ENCODE assay signal across 21 cellular contexts in the genomic region with DNA sequence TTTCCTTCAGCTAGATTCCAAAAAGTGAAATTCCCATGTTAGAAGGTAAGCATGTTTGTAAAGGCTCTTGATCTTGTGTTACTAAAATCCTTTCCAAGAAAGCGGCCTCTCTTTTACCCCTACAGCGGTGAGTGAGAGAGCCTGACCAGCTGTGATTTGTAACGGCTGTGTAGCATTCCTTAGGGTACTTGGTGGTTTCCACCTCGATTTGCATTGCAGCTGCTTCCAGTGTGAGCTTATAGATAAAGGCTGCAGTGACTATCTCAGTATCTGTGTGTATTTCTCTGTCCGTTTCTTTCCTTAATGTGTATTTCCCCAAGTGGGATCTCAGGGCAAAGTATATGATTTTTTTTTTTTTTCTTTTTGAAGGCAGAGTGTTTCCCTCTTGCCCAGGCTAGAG.
DNase-seq lines count a peak whose midpoint lies in the region; ATAC-seq and TF ChIP-seq lines count a peak whose summit lies in the region.
"Had no signal": no experiment of that assay in that cellular context is flagged by ENCODE, and none has a peak within 500 bp of the region (broad histone marks: within the 10 kb centered on the region; RNA-seq: fewer than 3 reads in every experiment).

No MANE protein-coding gene starts in this region.

- no peak overlapping the region for H3K4me3 ChIP-seq in BLaER1 treated with 17β-estradiol and CSF1 and Interleukin-3, amounts not matched to agents 10 nM and 100 nM
- H3K4me3 ChIP-seq in OCI-LY7 (ENCODE audit: low read depth, low read length, poor library complexity, severe bottlenecking) (peak overlapping the region; percentile 16), choroid plexus epithelial cell (ENCODE audit: low read depth, low read length) (no peak overlapping the region)
- H3K4me3 ChIP-seq: MG63 had no signal

- H3K9ac ChIP-seq in BLaER1 treated with 17β-estradiol and CSF1 and Interleukin-3, amounts not matched to agents 10 nM and 100 nM = peak overlapping the region in 1 of 11 experiments; percentile 37; a peak in 1 of 22 replicates

- H3K4me1 Mint-ChIP-seq in naive B cell = peaks cover 37 to 51% (median 44%) of the 10 kb centered on the region in 3 donors

- no peaks in the 10 kb centered on the region for H3K27me3 Mint-ChIP-seq in naive B cell

- H3K4me3 Mint-ChIP-seq in naive B cell = no peak overlapping the region
- H3K4me3 Mint-ChIP-seq: CD8-positive, alpha-beta T cell; H9 had no signal

- H3K9me3 Mint-ChIP-seq in naive B cell = no peaks in the 10 kb centered on the region
- H3K9me3 Mint-ChIP-seq: CD8-positive, alpha-beta T cell; H9 had no signal

- DNase-seq in OCI-LY7 (ENCODE audit: low spot score) (peak; percentile 87), choroid plexus epithelial cell (ENCODE audit: low read depth) (peak; percentile 39), naive B cell (no peak), SIG-M5 (lab: John Stamatoyannopoulos, UW) (no peak), NCI-H524 treated with DMSO at 0.1 percent for 48 hours (lab: John Stamatoyannopoulos, UW) (no peak)
- DNase-seq: Calu3; CD8-positive, alpha-beta T cell; DMS53; EL; H9; Karpas-422; MG63; NCI-H1092; NCI-H1436 treated with DMSO at 0.1 percent for 48 hours; NCI-H2029 treated with DMSO at 0.1 percent for 48 hours; NCI-H2171 treated with DMSO at 0.1 percent for 48 hours; NCI-H446; NCI-H69; SHP77 treated with DMSO at 0.1 percent for 48 hours had no signal

- peaks cover 0 to 55% (median 0%) of the 10 kb centered on the region in 11 experiments; a peak in 2 of 22 replicates for H4K20me1 ChIP-seq in BLaER1 treated with 17β-estradiol and CSF1 and Interleukin-3, amounts not matched to agents 10 nM and 100 nM
- H4K20me1 ChIP-seq in OCI-LY7 (ENCODE audit: insufficient read depth, low read length) = no peaks in the 10 kb centered on the region

- H2AFZ ChIP-seq in OCI-LY7 (ENCODE audit: low read length) = no peak overlapping the region

- intact Hi-C loops in OCI-LY7 (cut with micrococcal nuclease; ENCODE audit: unreplicated experiment) = loop anchor here (5.0 kb wide), 2 partner anchors 49 to 81 kb away; no protein-coding TSS in a partner anchor

- TF ChIP-seq CTCF in OCI-LY7 (conservative IDR thresholded peaks at IDR 0.05; ENCODE audit: low read length) = no peak
- no peak for TF ChIP-seq CTCF in choroid plexus epithelial cell (conservative IDR thresholded peaks at IDR 0.05; ENCODE audit: low read depth, low read length)

- CTCF ChIA-PET in OCI-LY7 (lab: Charles Lee; ENCODE audit: unreplicated experiment) = no interaction called here

- no peak for ATAC-seq in naive B cell (ENCODE audit: low read depth in 2 of 2)
- ATAC-seq in GM18505 (IDR thresholded peaks at IDR 0.05; ENCODE audit: unreplicated experiment) = no peak
- ATAC-seq: CD8-positive, alpha-beta T cell had no signal

- no TSS peak for BruUV-seq in OCI-LY7 (replicated peaks; lab: Mats Ljungman, UMichigan)

- no peak for TF ChIP-seq POLR2A in GM18505 (IDR thresholded peaks at IDR 0.05; ENCODE audit: borderline replicate concordance, extremely low read depth, insufficient read depth, insufficient read length)

- peaks cover 36 to 96% (median 75%) of the 10 kb centered on the region in 10 experiments for H3K4me1 ChIP-seq in BLaER1 treated with 17β-estradiol and CSF1 and Interleukin-3, amounts not matched to agents 10 nM and 100 nM
- H3K4me1 ChIP-seq in OCI-LY7 (ENCODE audit: insufficient read depth, low read length, poor library complexity, severe bottlenecking) = peaks cover 74% of the 10 kb centered on the region

- peaks cover 0 to 5% of the 10 kb centered on the region in 2 donors for H3K36me3 Mint-ChIP-seq in naive B cell

- peak overlapping the region in 5 of 6 donors; percentile 15 to 86 (median 85) for H3K27ac Mint-ChIP-seq in naive B cell
- H3K27ac Mint-ChIP-seq: CD8-positive, alpha-beta T cell had no signal

- no peaks in the 10 kb centered on the region for H3K27me3 ChIP-seq in BLaER1 treated with 17β-estradiol and CSF1 and Interleukin-3, amounts not matched to agents 10 nM and 100 nM
- H3K27me3 ChIP-seq: MG63 had no signal

- H3K36me3 ChIP-seq in BLaER1 treated with 17β-estradiol and CSF1 and Interleukin-3, amounts not matched to agents 10 nM and 100 nM = peaks cover 0 to 22% (median 8%) of the 10 kb centered on the region in 11 experiments; a peak in 11 of 22 replicates
- H3K36me3 ChIP-seq in OCI-LY7 (ENCODE audit: insufficient read depth, low read length) = no peaks in the 10 kb centered on the region
- H3K36me3 ChIP-seq: MG63 had no signal

- H3K9me3 ChIP-seq in BLaER1 treated with 17β-estradiol and CSF1 and Interleukin-3, amounts not matched to agents 10 nM and 100 nM (replicated peaks in 1 of 11) = peaks cover 0 to 20% (median 9%) of the 10 kb centered on the region in 11 experiments; a peak in 15 of 22 replicates
- H3K9me3 ChIP-seq in OCI-LY7 (ENCODE audit: low read length) = no peaks in the 10 kb centered on the region
- H3K9me3 ChIP-seq: MG63 had no signal

- H3K27ac ChIP-seq in BLaER1 treated with 17β-estradiol and CSF1 and Interleukin-3, amounts not matched to agents 10 nM and 100 nM = peak overlapping the region in 6 of 11 experiments; percentile 5 to 89 (median 86); a peak in 9 of 22 replicates
- peak overlapping the region; percentile 97 for H3K27ac ChIP-seq in OCI-LY7 (ENCODE audit: low read depth, low read length, poor library complexity, severe bottlenecking)

- H3K9me2 ChIP-seq in OCI-LY7 (ENCODE audit: insufficient read depth, low read length) = no peaks in the 10 kb centered on the region

- POLR2A ChIA-PET in OCI-LY7 (lab: Charles Lee) = interaction anchor here (0.6 to 1.1 kb wide), 6 partner anchors 47 to 266 kb away, joined by 3 to 5 read pairs (median 3); no protein-coding TSS in a partner anchor

- peak overlapping the region in 8 of 11 experiments; percentile 76 to 99 (median 91); a peak in 13 of 22 replicates for H3K4me2 ChIP-seq in BLaER1 treated with 17β-estradiol and CSF1 and Interleukin-3, amounts not matched to agents 10 nM and 100 nM
- peak overlapping the region; percentile 93 for H3K4me2 ChIP-seq in OCI-LY7 (ENCODE audit: low read length)

- H3K79me2 ChIP-seq in OCI-LY7 (ENCODE audit: insufficient read depth, low read depth, low read length) = no peaks in the 10 kb centered on the region

Comparison
In these comparisons a context has a peak if more than half of its experiments do, and no peak if none do; other contexts are left out.
1. DNase-seq: peak in OCI-LY7 (single experiment) and choroid plexus epithelial cell (single experiment); none in naive B cell (single experiment), SIG-M5 (single experiment) and NCI-H524 treated with DMSO at 0.1 percent for 48 hours (single experiment).